21 cellular contexts compared by ENCODE assay signal in the genomic region with DNA sequence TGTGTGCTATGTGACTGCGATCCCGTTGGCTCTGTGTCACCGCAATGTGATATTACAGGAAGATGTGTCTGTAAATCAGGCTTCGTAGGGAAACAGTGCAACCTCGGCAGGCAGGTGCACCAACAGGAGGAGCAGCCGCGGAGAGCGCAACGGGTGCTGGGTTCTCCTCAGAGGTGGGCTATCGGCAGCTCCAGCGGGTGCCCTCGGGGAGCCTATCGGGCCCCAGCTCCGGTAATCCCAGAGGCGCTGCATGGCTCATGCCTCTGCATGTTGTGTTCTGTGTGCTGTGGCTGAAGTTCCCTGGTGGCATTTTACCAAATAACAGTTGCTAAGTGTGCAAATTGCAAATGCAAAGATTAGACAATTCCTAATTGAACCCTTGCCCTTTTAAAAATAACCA.
A peak's percentile ranks its signal among the peaks of the same experiment; 100 is the strongest.
DNase-seq lines count a peak whose midpoint lies in the region; ATAC-seq, FAIRE-seq and TF ChIP-seq lines count a peak whose summit lies in the region.
"Had no signal": no experiment of that assay in that cellular context is flagged by ENCODE, and none has a peak within 500 bp of the region (broad histone marks: within the 10 kb centered on the region; RNA-seq: fewer than 3 reads in every experiment).

No MANE protein-coding gene starts in this region.

- no peak overlapping the region for H3K4me3 Mint-ChIP-seq in activated T-cell treated with anti-CD3 and anti-CD28 coated beads, Interleukin-2, amount 50 U/mL, for 24 hours
- H3K4me3 Mint-ChIP-seq: CD4-positive, alpha-beta T cell had no signal

- no peak overlapping the region for H3K27ac Mint-ChIP-seq in activated T-cell treated with anti-CD3 and anti-CD28 coated beads, Interleukin-2, amount 50 U/mL, for 24 hours
- H3K27ac Mint-ChIP-seq: CD4-positive, alpha-beta T cell had no signal

- H3K4me1 ChIP-seq in kidney (ENCODE audit: control insufficient read depth in 1 of 2, insufficient read depth in 1 of 2, low read depth in 1 of 2, low read length in 2 of 2) = no peaks in the 10 kb centered on the region
- H3K4me1 ChIP-seq: BE2C, Caco-2 had no signal

- no peak overlapping the region for H3K27ac ChIP-seq in kidney (ENCODE audit: low read depth in 2 of 2, low read length in 2 of 2)
- H3K27ac ChIP-seq: C4-2B, GM23248, HL-60 had no signal

- H3K4me3 ChIP-seq in kidney (ENCODE audit: low read length in 2 of 2) = no peak overlapping the region
- H3K4me3 ChIP-seq: GM23248 had no signal

- no peaks in the 10 kb centered on the region for H3K36me3 Mint-ChIP-seq in activated T-cell treated with anti-CD3 and anti-CD28 coated beads, Interleukin-2, amount 50 U/mL, for 24 hours (ENCODE audit: low read depth)

- no peaks in the 10 kb centered on the region for H3K27me3 Mint-ChIP-seq in activated T-cell treated with anti-CD3 and anti-CD28 coated beads, Interleukin-2, amount 50 U/mL, for 24 hours

- no peak for FAIRE-seq in kidney (lab: Jason Lieb, UNC)
- FAIRE-seq: A204.1, GM19239, H54 had no signal

- no peak for TF ChIP-seq CTCF in kidney (IDR thresholded peaks at IDR 0.05; ENCODE audit: borderline replicate concordance, extremely low read depth, insufficient read depth)

- H3K4me1 Mint-ChIP-seq in activated T-cell treated with anti-CD3 and anti-CD28 coated beads, Interleukin-2, amount 50 U/mL, for 24 hours (ENCODE audit: low read depth) = no peaks in the 10 kb centered on the region

- H3K9ac ChIP-seq in kidney (ENCODE audit: low read length in 2 of 2) = no peak overlapping the region
- H3K9ac ChIP-seq: GM23248 had no signal

- no peaks in the 10 kb centered on the region for H3K9me3 ChIP-seq in kidney (ENCODE audit: control insufficient read depth in 1 of 2, low read length in 2 of 2)
- H3K9me3 ChIP-seq: BE2C, Caco-2 had no signal

- H3K9me3 Mint-ChIP-seq in activated T-cell treated with anti-CD3 and anti-CD28 coated beads, Interleukin-2, amount 50 U/mL, for 24 hours = no peaks in the 10 kb centered on the region
- H3K9me3 Mint-ChIP-seq: CD4-positive, alpha-beta T cell had no signal

- no peaks in the 10 kb centered on the region for H3K36me3 ChIP-seq in kidney (ENCODE audit: control insufficient read depth in 1 of 2, insufficient read depth in 2 of 2, low read length in 2 of 2)
- H3K36me3 ChIP-seq: BE2C had no signal

- ATAC-seq in left ventricle myocardium superior (no peak), sciatic nerve (peak; percentile 39), GM18870 (IDR thresholded peaks at IDR 0.05; ENCODE audit: unreplicated experiment) (no peak), HG03025 (IDR thresholded peaks at IDR 0.05; ENCODE audit: low FRiP score, unreplicated experiment) (no peak)

- intact Hi-C loops in left ventricle myocardium superior (cut with micrococcal nuclease) (no loop called here), cardiac septum (cut with DNase I) (no loop called here), kidney (cut with DNase I) (no loop called here), sciatic nerve (cut with DNase I) (no loop called here)

- DNase-seq in left ventricle myocardium superior (peak; percentile 29), cardiac septum (ENCODE audit: low spot score) (no peak), NCI-H1105 (lab: John Stamatoyannopoulos, UW) (peak; percentile 29), kidney (peak; percentile 62), sciatic nerve (ENCODE audit: low spot score) (no peak)
- DNase-seq in activated T-cell treated with anti-CD3 and anti-CD28 coated beads, Interleukin-2, amount 50 U/mL, for 24 hours = no peak
- DNase-seq: ACHN; BE2C; Caco-2; CD4-positive, alpha-beta T cell; DMS79 treated with DMSO at 0.1 percent for 48 hours; GF-D8; GM23248; HCEC 1CT had no signal

Comparison
In these comparisons a context has a peak if more than half of its experiments do, and no peak if none do; other contexts are left out.
1. DNase-seq: peak in left ventricle myocardium superior (single experiment), NCI-H1105 (single experiment) and kidney (single experiment); none in cardiac septum (single experiment), sciatic nerve (single experiment) and activated T-cell treated with anti-CD3 and anti-CD28 coated beads, Interleukin-2, amount 50 U/mL, for 24 hours (single experiment).